In genomic region chr16:66585477-66586239, GRCh38 we compare ENCODE assay signal across 21 cellular contexts. TPM values are rescaled to one million over a fixed set of nuclear protein-coding genes. Genes with fewer than 3 reads are reported as not detected.
DNase-seq lines count a peak whose midpoint lies in the region; ATAC-seq and TF ChIP-seq lines count a peak whose summit lies in the region.
"Had no signal": no experiment of that assay in that cellular context is flagged by ENCODE, and none has a peak within 500 bp of the region (broad histone marks: within the 10 kb centered on the region; RNA-seq: fewer than 3 reads in every experiment).

No MANE protein-coding gene starts in this region.

- H3K36me3 ChIP-seq in right atrium auricular region: no peaks in the 10 kb centered on the region
- H3K36me3 ChIP-seq in right lobe of liver: no peaks in the 10 kb centered on the region
- no peaks in the 10 kb centered on the region for H3K36me3 ChIP-seq in upper lobe of right lung
- H3K36me3 ChIP-seq: uterus had no signal

- no peak for DNase-seq in Right ventricle myocardium superior
- no peak for DNase-seq in right atrium auricular region (ENCODE audit: low spot score)
- DNase-seq in SKM-1 (lab: John Stamatoyannopoulos, UW; ENCODE audit: unreplicated experiment): peak; percentile 59
- DNase-seq in right lobe of liver: no peak
- DNase-seq in upper lobe of right lung: no peak
- no peak for DNase-seq in NCI-H146 (lab: John Stamatoyannopoulos, UW)
- DNase-seq in A172 (ENCODE audit: low spot score): no peak
- DNase-seq: activated naive CD4-positive, alpha-beta T cell treated with Interleukin-2 at 50 U/mL for 16 hours; Caco-2; EL; HFFc6; natural killer cell; NCI-H187; NCI-H446; SHP77 treated with DMSO at 0.1 percent for 48 hours; stimulated activated naive CD8-positive, alpha-beta T cell treated with anti-CD3 and anti-CD28 coated beads, Interleukin-15, amount 100 ng/mL, for 72 hours; uterus had no signal

- no peak for TF ChIP-seq CTCF in right atrium auricular region (IDR thresholded peaks at IDR 0.05)
- no peak for TF ChIP-seq CTCF in right lobe of liver (IDR thresholded peaks at IDR 0.05)
- TF ChIP-seq CTCF in upper lobe of right lung (IDR thresholded peaks at IDR 0.05): no peak

- H3K27me3 ChIP-seq in right atrium auricular region (no peaks in the 10 kb centered on the region), right lobe of liver (no peaks in the 10 kb centered on the region), upper lobe of right lung (no peaks in the 10 kb centered on the region)
- H3K27me3 ChIP-seq: uterus had no signal

- H3K4me3 ChIP-seq in right atrium auricular region (no peak overlapping the region), right lobe of liver (no peak overlapping the region), upper lobe of right lung (no peak overlapping the region)
- H3K4me3 ChIP-seq: uterus had no signal

- H3K4me1 ChIP-seq in right atrium auricular region (no peaks in the 10 kb centered on the region), right lobe of liver (no peaks in the 10 kb centered on the region), upper lobe of right lung (peaks cover 4% of the 10 kb centered on the region)
- H3K4me1 ChIP-seq: uterus had no signal

- no peak for TF ChIP-seq POLR2A in right lobe of liver (IDR thresholded peaks at IDR 0.05)

- 54% methylated on average over 10 of the region's 10 CpGs for WGBS in right lobe of liver (ENCODE audit: insufficient coverage, low coverage, low lambda C conversion rate, missing lambda C conversion rate)

- H3K9me3 ChIP-seq in right atrium auricular region (no peaks in the 10 kb centered on the region), right lobe of liver (no peaks in the 10 kb centered on the region), upper lobe of right lung (no peaks in the 10 kb centered on the region)
- H3K9me3 ChIP-seq: Caco-2, uterus had no signal

- intact Hi-C loops in Right ventricle myocardium superior (cut with DNase I) (no loop called here), right lobe of liver (cut with DNase I) (no loop called here), upper lobe of right lung (cut with DNase I) (no loop called here)

- H3K27ac ChIP-seq in right atrium auricular region (no peak overlapping the region), right lobe of liver (no peak overlapping the region), upper lobe of right lung (peak overlapping the region; percentile 24)
- H3K27ac ChIP-seq: uterus had no signal

- ATAC-seq in Right ventricle myocardium superior (ENCODE audit: poor library complexity): peak; percentile 62
- peak; percentile 36 to 62 (median 52) for ATAC-seq in right lobe of liver
- ATAC-seq in upper lobe of right lung: peak; percentile 61
- no peak for ATAC-seq in activated CD4-positive, CD25-positive, alpha-beta regulatory T cell treated with anti-CD3 and anti-CD28 coated beads, Interleukin-2, amount 50 U/mL, for 24 hours
- ATAC-seq: natural killer cell; stimulated activated naive CD8-positive, alpha-beta T cell treated with anti-CD3 and anti-CD28 coated beads, Interleukin-15, amount 100 ng/mL, for 72 hours had no signal

RNA-seq across cellular contexts. Expression of gene CMTM2, which starts 6.4 kb away (rescaled TPM):
- total RNA-seq in Right ventricle myocardium superior (0.46 TPM), right atrium auricular region (not detected), right lobe of liver (under 1 TPM in 3 of 6 experiments, not detected in 3; 0.44 to 0.83 (median 0.55) TPM), upper lobe of right lung (3.1 TPM)
- not detected in 2 replicates for total RNA-seq in A172 (2014; rRNA removed; shearing (Covaris generic))
- total RNA-seq: Caco-2, HFFc6, HT-29, lung microvascular endothelial cell, renal cortical epithelial cell had no signal

RNA-seq across cellular contexts. Expression of gene CMTM3, which starts 18.8 kb away (rescaled TPM):
- total RNA-seq in Right ventricle myocardium superior (10.1 TPM), right atrium auricular region (10 to 100 TPM; 15.6 to 26.2 TPM), right lobe of liver (1 to 10 TPM; 1.6 to 9.6 (median 5.4) TPM), upper lobe of right lung (38.1 TPM)
- 48.2 and 53.7 TPM in 2 replicates for total RNA-seq in A172 (2014; rRNA removed; shearing (Covaris generic))

RNA-seq across cellular contexts. Expression of gene CMTM1, which starts 19.4 kb away (rescaled TPM):
- total RNA-seq in Right ventricle myocardium superior: 1.3 TPM
- total RNA-seq in right atrium auricular region: 1 to 10 TPM in 1 of 2 donors, not detected in 1; 1.6 TPM
- total RNA-seq in right lobe of liver: 1 to 10 TPM in 2 of 6 experiments, under 1 TPM in 3, not detected in 1; 0.69 to 1.6 (median 0.90) TPM
- total RNA-seq in upper lobe of right lung: 8.4 TPM
- total RNA-seq in A172 (2014; rRNA removed; shearing (Covaris generic)): 1.1 and 1.3 TPM in 2 replicates

RNA-seq across cellular contexts. Expression of gene CKLF, which starts 33.3 kb away (rescaled TPM):
- total RNA-seq in Right ventricle myocardium superior: 10.4 TPM
- 10 to 100 TPM; 11.5 to 22.5 TPM for total RNA-seq in right atrium auricular region
- total RNA-seq in right lobe of liver: 10 to 100 TPM in 4 of 6 experiments, 1 to 10 TPM in 2; 8.4 to 30.5 (median 14.0) TPM
- total RNA-seq in upper lobe of right lung: 57.6 TPM
- total RNA-seq in A172 (2014; rRNA removed; shearing (Covaris generic)): 180 and 186 TPM in 2 replicates

RNA-seq across cellular contexts. Expression of gene TK2, which starts 35.7 kb away (rescaled TPM):
- total RNA-seq in Right ventricle myocardium superior (19.5 TPM), right atrium auricular region (10 to 100 TPM; 20.7 to 24.5 TPM), right lobe of liver (10 to 100 TPM; 25.8 to 41.7 (median 33.6) TPM), upper lobe of right lung (36.1 TPM)
- 31.9 and 35.0 TPM in 2 replicates for total RNA-seq in A172 (2014; rRNA removed; shearing (Covaris generic))

Comparison
In these comparisons a context has a peak if more than half of its experiments do, and no peak if none do; other contexts are left out.
1. ATAC-seq: peak in Right ventricle myocardium superior (single experiment), right lobe of liver (4 of 4) and upper lobe of right lung (single experiment); none in activated CD4-positive, CD25-positive, alpha-beta regulatory T cell treated with anti-CD3 and anti-CD28 coated beads, Interleukin-2, amount 50 U/mL, for 24 hours (0 of 2).